10 cellular contexts compared by ENCODE assay signal in genomic region chr12:76183459-76184186, GRCh38.
A peak's percentile ranks its signal among the peaks of the same experiment; 100 is the strongest.
DNase-seq lines count a peak whose midpoint lies in the region; ATAC-seq and TF ChIP-seq lines count a peak whose summit lies in the region.
"Had no signal": no experiment of that assay in that cellular context is flagged by ENCODE, and none has a peak within 500 bp of the region (broad histone marks: within the 10 kb centered on the region; RNA-seq: fewer than 3 reads in every experiment).

No MANE protein-coding gene starts in this region.

- H3K27ac ChIP-seq in ovary = no peak overlapping the region

- CTCF ChIA-PET in GM10248 (lab: Yijun Ruan, JAX) (no interaction called here), Caco-2 (lab: Charles Lee) (no interaction called here)

- no peak for TF ChIP-seq EP300 in ovary (IDR thresholded peaks at IDR 0.05)

- ATAC-seq in GM21447 (IDR thresholded peaks at IDR 0.05; ENCODE audit: unreplicated experiment) = peak; percentile 90
- peak; percentile 87 for ATAC-seq in HG03565 (IDR thresholded peaks at IDR 0.05; ENCODE audit: unreplicated experiment)

- no peaks in the 10 kb centered on the region for H3K36me3 ChIP-seq in Caco-2 (ENCODE audit: control insufficient read depth, insufficient read depth, low read length)
- H3K36me3 ChIP-seq in ovary = no peaks in the 10 kb centered on the region

- TF ChIP-seq POLR2A in ovary (IDR thresholded peaks at IDR 0.05) = no peak

- no peaks in the 10 kb centered on the region for H3K36me3 Mint-ChIP-seq in Caco-2 (ENCODE audit: insufficient read depth, unreplicated experiment)
- H3K36me3 Mint-ChIP-seq: naive B cell had no signal

- no TSS peak for BruUV-seq in Caco-2 (replicated peaks; lab: Mats Ljungman, UMichigan)

- POLR2A ChIA-PET in GM10248 (lab: Yijun Ruan, JAX) = no interaction called here
- POLR2A ChIA-PET in Caco-2 (lab: Charles Lee) = no interaction called here

- H3K4me1 ChIP-seq in Caco-2 (peaks cover 7% of the 10 kb centered on the region; the same call in 1 of the 2 replicates), ovary (ENCODE audit: insufficient read depth) (no peaks in the 10 kb centered on the region)

- TF ChIP-seq CTCF in GM10248 (IDR thresholded peaks at IDR 0.05; ENCODE audit: control extremely low read depth, extremely low read depth, low read depth, missing control alignments) (no peak), Caco-2 (IDR thresholded peaks at IDR 0.05; ENCODE audit: insufficient read depth in 1 of 2, low read depth in 1 of 2, low read length in 1 of 2, severe bottlenecking in 1 of 2, unreplicated experiment in 1 of 2) (no peak), ovary (IDR thresholded peaks at IDR 0.05) (no peak)

- H3K9me3 ChIP-seq in Caco-2 (no peaks in the 10 kb centered on the region), ovary (no peaks in the 10 kb centered on the region)

- H3K9me3 Mint-ChIP-seq in Caco-2 (ENCODE audit: unreplicated experiment) = peaks cover 9% of the 10 kb centered on the region
- H3K9me3 Mint-ChIP-seq: naive B cell had no signal

- intact Hi-C loops in Caco-2 (cut with micrococcal nuclease; ENCODE audit: unreplicated experiment) = no loop called here
- intact Hi-C loops in ovary (cut with DNase I) = no loop called here

- DNase-seq in GM10248 (ENCODE audit: extremely low spot score) (peak; percentile 38), middle frontal gyrus (ENCODE audit: extremely low spot score, low spot score) (peak; percentile 65), NCI-H1436 treated with DMSO at 0.1 percent for 48 hours (lab: John Stamatoyannopoulos, UW) (no peak), Caco-2 (no peak), ovary (no peak)
- peak; percentile 25 for DNase-seq in activated T-helper 9 cell treated with anti-CD3 and anti-CD28 coated beads, Interleukin-2, amount 50 U/mL, for 16 hours (ENCODE audit: low read depth)
- DNase-seq: naive B cell had no signal

- no peak overlapping the region for H3K4me3 Mint-ChIP-seq in Caco-2 (ENCODE audit: unreplicated experiment)
- H3K4me3 Mint-ChIP-seq: naive B cell; T-helper 1 cell treated with Interleukin-12 subunit alpha and Interleukin-12 subunit beta and Interleukin-4 antibody, amounts not matched to agents 30 μg/mL and 1 μg/mL, for 36 hours had no signal

- no peaks in the 10 kb centered on the region for H3K27me3 Mint-ChIP-seq in Caco-2 (ENCODE audit: insufficient read depth, unreplicated experiment)

- no peaks in the 10 kb centered on the region for H3K4me1 Mint-ChIP-seq in Caco-2 (ENCODE audit: low read depth, unreplicated experiment)
- H3K4me1 Mint-ChIP-seq: naive B cell had no signal

- H3K27me3 ChIP-seq in Caco-2 (replicated peaks; ENCODE audit: control insufficient read depth, insufficient read depth, low read length) (no peaks in the 10 kb centered on the region), ovary (no peaks in the 10 kb centered on the region)

- no peak overlapping the region for H3K27ac Mint-ChIP-seq in Caco-2 (ENCODE audit: unreplicated experiment)
- H3K27ac Mint-ChIP-seq: naive B cell; T-helper 1 cell treated with Interleukin-12 subunit alpha and Interleukin-12 subunit beta and Interleukin-4 antibody, amounts not matched to agents 30 μg/mL and 1 μg/mL, for 36 hours had no signal

- WGBS in ovary, 3 donors = 38 to 50% (median 41%) methylated on average over 4 of the region's 4 CpGs

- no peak overlapping the region for H3K4me3 ChIP-seq in Caco-2 (ENCODE audit: low read depth, low read length)
- H3K4me3 ChIP-seq in ovary = no peak overlapping the region

Comparison
In these comparisons a context has a peak if more than half of its experiments do, and no peak if none do; other contexts are left out.
1. DNase-seq: peak in GM10248 (single experiment), activated T-helper 9 cell treated with anti-CD3 and anti-CD28 coated beads, Interleukin-2, amount 50 U/mL, for 16 hours (single experiment) and middle frontal gyrus (single experiment); none in NCI-H1436 treated with DMSO at 0.1 percent for 48 hours (single experiment), Caco-2 (0 of 2) and ovary (0 of 5).